In genomic region chr11:128492903-128493569, GRCh38 we compare ENCODE assay signal across 10 cellular contexts.
DNase-seq lines count a peak whose midpoint lies in the region; ATAC-seq and TF ChIP-seq lines count a peak whose summit lies in the region.
"Had no signal": no experiment of that assay in that cellular context is flagged by ENCODE, and none has a peak within 500 bp of the region (broad histone marks: within the 10 kb centered on the region; RNA-seq: fewer than 3 reads in every experiment).

No MANE protein-coding gene starts in this region.

- no peaks in the 10 kb centered on the region for H3K27me3 Mint-ChIP-seq in chondrocyte (ENCODE audit: low read depth)
- peaks cover 33% of the 10 kb centered on the region for H3K27me3 Mint-ChIP-seq in progenitor cell of endocrine pancreas

- H3K36me3 Mint-ChIP-seq in chondrocyte (ENCODE audit: low read depth) (peaks cover 30% of the 10 kb centered on the region), progenitor cell of endocrine pancreas (ENCODE audit: insufficient read depth) (no peaks in the 10 kb centered on the region)
- H3K36me3 Mint-ChIP-seq: brain had no signal

- H3K4me2 ChIP-seq in OCI-LY1 (ENCODE audit: low read length) = no peak overlapping the region

- H3F3A ChIP-seq in OCI-LY1 (ENCODE audit: insufficient read depth, low read length) = no peaks in the 10 kb centered on the region

- H3K27ac Mint-ChIP-seq in chondrocyte (ENCODE audit: unreplicated experiment) (peak overlapping the region; percentile 85), progenitor cell of endocrine pancreas (no peak overlapping the region)
- H3K27ac Mint-ChIP-seq: brain had no signal

- H3K9me3 Mint-ChIP-seq in chondrocyte (ENCODE audit: low read depth) = no peaks in the 10 kb centered on the region
- no peaks in the 10 kb centered on the region for H3K9me3 Mint-ChIP-seq in progenitor cell of endocrine pancreas (ENCODE audit: low read depth)
- H3K9me3 Mint-ChIP-seq: brain had no signal

- no peak overlapping the region for H3K9ac ChIP-seq in OCI-LY1 (ENCODE audit: low read length)

- H3K27me3 ChIP-seq in OCI-LY1 (ENCODE audit: insufficient read depth, low read length) = no peaks in the 10 kb centered on the region

- no peak overlapping the region for H3K4me3 Mint-ChIP-seq in chondrocyte (ENCODE audit: unreplicated experiment)
- H3K4me3 Mint-ChIP-seq in progenitor cell of endocrine pancreas (ENCODE audit: low read depth) = no peak overlapping the region
- H3K4me3 Mint-ChIP-seq: brain had no signal

- intact Hi-C loops in sciatic nerve (cut with DNase I) = no loop called here

- H3K27ac ChIP-seq in OCI-LY1 (ENCODE audit: low read depth, low read length, poor library complexity, severe bottlenecking) = peak overlapping the region; percentile 48

- no peaks in the 10 kb centered on the region for H3K9me2 ChIP-seq in OCI-LY1 (ENCODE audit: low read depth, low read length)

- peaks cover 74% of the 10 kb centered on the region for H3K4me1 ChIP-seq in OCI-LY1 (ENCODE audit: insufficient read depth, low read length, severe bottlenecking)

- H3K4me1 Mint-ChIP-seq in chondrocyte (ENCODE audit: low read depth) = peaks cover 68% of the 10 kb centered on the region
- no peaks in the 10 kb centered on the region for H3K4me1 Mint-ChIP-seq in progenitor cell of endocrine pancreas (ENCODE audit: low read depth)

- H4K20me1 ChIP-seq in OCI-LY1 (ENCODE audit: insufficient read depth, low read length) = no peaks in the 10 kb centered on the region

- DNase-seq in DMS53 (lab: John Stamatoyannopoulos, UW) = peak; percentile 50
- no peak for DNase-seq in chondrocyte (ENCODE audit: low spot score)
- no peak for DNase-seq in sciatic nerve (ENCODE audit: low spot score)
- DNase-seq in progenitor cell of endocrine pancreas (ENCODE audit: low spot score, unreplicated experiment) = no peak
- no peak for DNase-seq in NCI-H2107 treated with DMSO at 0.1 percent for 48 hours (lab: John Stamatoyannopoulos, UW; ENCODE audit: unreplicated experiment)
- no peak for DNase-seq in hippocampal formation (lab: John Stamatoyannopoulos, UW)
- DNase-seq: NCI-H1417 treated with DMSO at 0.1 percent for 48 hours had no signal

- H3K36me3 ChIP-seq in OCI-LY1 (ENCODE audit: insufficient read depth, low read length) = peaks cover 76% of the 10 kb centered on the region

- no peak overlapping the region for H2AFZ ChIP-seq in OCI-LY1 (ENCODE audit: low read length)

- TF ChIP-seq CTCF in OCI-LY1 (IDR thresholded peaks at IDR 0.05; ENCODE audit: low read length) (no peak), chondrocyte (IDR thresholded peaks at IDR 0.05) (no peak), progenitor cell of endocrine pancreas (IDR thresholded peaks at IDR 0.05; ENCODE audit: unreplicated experiment) (no peak)

- peak; percentile 11 for ATAC-seq in sciatic nerve
- ATAC-seq in GM21360 (IDR thresholded peaks at IDR 0.05; ENCODE audit: unreplicated experiment) = no peak

- no peaks in the 10 kb centered on the region for H3K9me3 ChIP-seq in OCI-LY1 (ENCODE audit: low read length)

- H3K79me2 ChIP-seq in OCI-LY1 (ENCODE audit: insufficient read depth, low read length) = peaks cover 70% of the 10 kb centered on the region

- H3K4me3 ChIP-seq in OCI-LY1 (ENCODE audit: low read depth, low read length, poor library complexity, severe bottlenecking) = no peak overlapping the region
